3 cellular contexts compared by ENCODE assay signal in genomic region chr4:93501946-93502345, GRCh38.
TF ChIP-seq lines count a peak whose summit lies in the region.

No MANE protein-coding gene starts in this region.

TF ChIP-seq in SK-N-SH, 30 proteins besides CTCF, POLR2A, EP300 and RAD21:
- no peak for TF ChIP-seq USF1 (IDR thresholded peaks at IDR 0.05; ENCODE audit: borderline replicate concordance, low read depth)
- no peak for TF ChIP-seq FOXJ3 (CRISPR knock-in tag; IDR thresholded peaks at IDR 0.05)
- no peak for TF ChIP-seq EZH2phosphoT487 (IDR thresholded peaks at IDR 0.05; ENCODE audit: borderline replicate concordance, low read depth)
- TF ChIP-seq MEF2A (IDR thresholded peaks at IDR 0.05; ENCODE audit: borderline replicate concordance, low read depth), result no peak
- TF ChIP-seq USF2 (IDR thresholded peaks at IDR 0.05; ENCODE audit: borderline replicate concordance, low read depth, low read length), result no peak
- no peak for TF ChIP-seq FOSL2 (IDR thresholded peaks at IDR 0.05; ENCODE audit: borderline replicate concordance, low read depth)

TF ChIP-seq in SK-N-SH treated with all-trans-retinoic acid at 6 μM for 48 hours, 23 proteins besides CTCF, POLR2A, EP300 and RAD21 (continued from another document):
- TF ChIP-seq SNAI2 (CRISPR knock-in tag; IDR thresholded peaks at IDR 0.05) (no peak), ZNF70 (CRISPR knock-in tag; IDR thresholded peaks at IDR 0.05) (no peak), TSHZ2 (CRISPR knock-in tag; IDR thresholded peaks at IDR 0.05) (no peak)

TF ChIP-seq in GM23338, 12 proteins besides CTCF, POLR2A, EP300 and RAD21 (continued from another document):
- TF ChIP-seq ZNF462 (CRISPR knock-in tag; IDR thresholded peaks at IDR 0.05) (no peak), EZH2 (IDR thresholded peaks at IDR 0.05; ENCODE audit: low read depth, unreplicated experiment) (no peak), CREB1 (CRISPR knock-in tag; IDR thresholded peaks at IDR 0.05; ENCODE audit: low read depth) (no peak), STAT1 (IDR thresholded peaks at IDR 0.05; ENCODE audit: unreplicated experiment) (no peak), ETS1 (IDR thresholded peaks at IDR 0.05) (no peak), NANOG (IDR thresholded peaks at IDR 0.05; ENCODE audit: borderline replicate concordance) (no peak), REST (IDR thresholded peaks at IDR 0.05; ENCODE audit: unreplicated experiment) (no peak), ZNF331 (CRISPR knock-in tag; IDR thresholded peaks at IDR 0.05; ENCODE audit: low read depth) (no peak), ZNF114 (CRISPR knock-in tag; IDR thresholded peaks at IDR 0.05) (no peak)
